ENCODE assay signal across 1 cellular context in the genomic region with DNA sequence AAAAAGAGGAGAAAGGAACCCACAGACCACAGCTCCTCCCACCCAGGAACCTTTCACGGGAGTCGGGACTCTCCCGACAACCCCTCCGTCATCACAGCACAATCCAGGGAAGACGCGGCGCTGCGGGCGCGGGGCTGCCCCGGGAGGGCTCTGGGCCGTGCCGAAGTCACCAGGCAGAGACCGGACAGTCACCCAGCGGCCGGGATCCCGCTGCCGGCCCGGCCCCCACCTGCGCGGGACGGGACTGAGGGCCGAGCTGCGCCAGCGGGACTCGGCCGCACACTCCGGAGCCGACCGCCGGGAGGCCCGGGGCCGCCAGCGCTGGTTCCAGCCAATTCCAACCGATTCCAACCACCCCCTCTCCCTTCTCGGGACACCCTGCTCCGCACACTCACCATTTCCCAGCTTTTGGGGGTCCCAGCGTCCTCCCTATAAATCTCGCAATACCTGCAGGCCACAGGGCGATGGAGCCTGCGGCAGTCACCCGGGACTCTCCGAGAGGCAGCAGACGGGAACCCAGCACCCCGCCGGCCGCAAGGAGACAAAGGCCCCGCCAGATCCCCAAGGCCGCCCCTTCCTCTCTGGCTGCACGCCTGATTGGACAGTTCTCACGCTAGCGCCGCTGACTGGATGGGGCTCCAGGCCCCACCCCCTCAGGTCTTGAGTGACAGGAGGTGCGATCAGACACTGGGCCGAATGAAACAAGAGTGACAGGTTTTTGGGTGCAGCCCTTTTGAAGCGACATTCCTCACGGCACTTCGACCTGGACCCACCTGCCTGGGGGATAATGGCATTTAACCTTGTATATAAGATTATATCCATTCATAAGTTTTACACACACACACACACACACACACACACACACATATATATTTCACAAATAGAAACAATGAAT.
A peak's percentile ranks its signal among the peaks of the same experiment; 100 is the strongest.
TF ChIP-seq lines count a peak whose summit lies in the region.

A gene (minus strand): TSS at position 547 of the 895 bp plus-strand sequence. CDS start 149 bp downstream, at position 398.

TF ChIP-seq in K562, 482 proteins besides CTCF, POLR2A, EP300 and RAD21 (continued from another document and continues in another):
- TF ChIP-seq, protein P1, sequence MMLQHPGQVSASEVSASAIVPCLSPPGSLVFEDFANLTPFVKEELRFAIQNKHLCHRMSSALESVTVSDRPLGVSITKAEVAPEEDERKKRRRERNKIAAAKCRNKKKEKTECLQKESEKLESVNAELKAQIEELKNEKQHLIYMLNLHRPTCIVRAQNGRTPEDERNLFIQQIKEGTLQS (IDR thresholded peaks at IDR 0.05): no peak
- TF ChIP-seq, protein P1 (CRISPR knock-in tag; conservative IDR thresholded peaks at IDR 0.05): no peak
- peak; percentile 51 for TF ChIP-seq CCNT2 (IDR thresholded peaks at IDR 0.05; ENCODE audit: borderline replicate concordance, extremely low read depth, insufficient read length, low read depth, low read length)
- TF ChIP-seq YY1 (IDR thresholded peaks at IDR 0.05; ENCODE audit: borderline replicate concordance in 1 of 3, control insufficient read depth in 1 of 3, extremely low read depth in 1 of 3, insufficient read depth in 3 of 3, insufficient read length in 1 of 3, insufficient replicate concordance in 2 of 3, low read depth in 1 of 3, low read length in 2 of 3): peak in 1 of 3 experiments; percentile 31
- TF ChIP-seq ATF7 (IDR thresholded peaks at IDR 0.05): peak; percentile 54
- TF ChIP-seq ZNF354B (CRISPR knock-in tag; IDR thresholded peaks at IDR 0.05): no peak
- peak; percentile 92 for TF ChIP-seq SRSF1 (IDR thresholded peaks at IDR 0.05; ENCODE audit: low read depth, low read length)
- TF ChIP-seq SRSF7 (optimal IDR thresholded peaks at IDR 0.05; ENCODE audit: low read depth, low read length): no peak
- TF ChIP-seq, protein P2, sequence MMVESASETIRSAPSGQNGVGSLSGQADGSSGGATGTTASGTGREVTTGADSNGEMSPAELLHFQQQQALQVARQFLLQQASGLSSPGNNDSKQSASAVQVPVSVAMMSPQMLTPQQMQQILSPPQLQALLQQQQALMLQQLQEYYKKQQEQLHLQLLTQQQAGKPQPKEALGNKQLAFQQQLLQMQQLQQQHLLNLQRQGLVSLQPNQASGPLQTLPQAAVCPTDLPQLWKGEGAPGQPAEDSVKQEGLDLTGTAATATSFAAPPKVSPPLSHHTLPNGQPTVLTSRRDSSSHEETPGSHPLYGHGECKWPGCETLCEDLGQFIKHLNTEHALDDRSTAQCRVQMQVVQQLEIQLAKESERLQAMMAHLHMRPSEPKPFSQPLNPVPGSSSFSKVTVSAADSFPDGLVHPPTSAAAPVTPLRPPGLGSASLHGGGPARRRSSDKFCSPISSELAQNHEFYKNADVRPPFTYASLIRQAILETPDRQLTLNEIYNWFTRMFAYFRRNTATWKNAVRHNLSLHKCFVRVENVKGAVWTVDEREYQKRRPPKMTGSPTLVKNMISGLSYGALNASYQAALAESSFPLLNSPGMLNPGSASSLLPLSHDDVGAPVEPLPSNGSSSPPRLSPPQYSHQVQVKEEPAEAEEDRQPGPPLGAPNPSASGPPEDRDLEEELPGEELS (CRISPR knock-in tag; IDR thresholded peaks at IDR 0.05; ENCODE audit: borderline replicate concordance): 0 out of 2 replicates have a peak, but pooled peaks have one; percentile 18
- TF ChIP-seq CBX3 (IDR thresholded peaks at IDR 0.05; ENCODE audit: borderline replicate concordance in 1 of 2, low read length in 2 of 2): 0 out of 3 replicates have a peak, but pooled peaks of 1 of the 2 experiments have one; percentile 46
- TF ChIP-seq HIVEP1 (CRISPR knock-in tag; IDR thresholded peaks at IDR 0.05): no peak
- TF ChIP-seq, protein P3, sequence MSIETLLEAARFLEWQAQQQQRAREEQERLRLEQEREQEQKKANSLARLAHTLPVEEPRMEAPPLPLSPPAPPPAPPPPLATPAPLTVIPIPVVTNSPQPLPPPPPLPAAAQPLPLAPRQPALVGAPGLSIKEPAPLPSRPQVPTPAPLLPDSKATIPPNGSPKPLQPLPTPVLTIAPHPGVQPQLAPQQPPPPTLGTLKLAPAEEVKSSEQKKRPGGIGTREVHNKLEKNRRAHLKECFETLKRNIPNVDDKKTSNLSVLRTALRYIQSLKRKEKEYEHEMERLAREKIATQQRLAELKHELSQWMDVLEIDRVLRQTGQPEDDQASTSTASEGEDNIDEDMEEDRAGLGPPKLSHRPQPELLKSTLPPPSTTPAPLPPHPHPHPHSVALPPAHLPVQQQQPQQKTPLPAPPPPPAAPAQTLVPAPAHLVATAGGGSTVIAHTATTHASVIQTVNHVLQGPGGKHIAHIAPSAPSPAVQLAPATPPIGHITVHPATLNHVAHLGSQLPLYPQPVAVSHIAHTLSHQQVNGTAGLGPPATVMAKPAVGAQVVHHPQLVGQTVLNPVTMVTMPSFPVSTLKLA (conservative IDR thresholded peaks at IDR 0.05): peak in 1 of 2 experiments; percentile 37; a peak in 1 of 4 replicates
- TF ChIP-seq, protein P4, sequence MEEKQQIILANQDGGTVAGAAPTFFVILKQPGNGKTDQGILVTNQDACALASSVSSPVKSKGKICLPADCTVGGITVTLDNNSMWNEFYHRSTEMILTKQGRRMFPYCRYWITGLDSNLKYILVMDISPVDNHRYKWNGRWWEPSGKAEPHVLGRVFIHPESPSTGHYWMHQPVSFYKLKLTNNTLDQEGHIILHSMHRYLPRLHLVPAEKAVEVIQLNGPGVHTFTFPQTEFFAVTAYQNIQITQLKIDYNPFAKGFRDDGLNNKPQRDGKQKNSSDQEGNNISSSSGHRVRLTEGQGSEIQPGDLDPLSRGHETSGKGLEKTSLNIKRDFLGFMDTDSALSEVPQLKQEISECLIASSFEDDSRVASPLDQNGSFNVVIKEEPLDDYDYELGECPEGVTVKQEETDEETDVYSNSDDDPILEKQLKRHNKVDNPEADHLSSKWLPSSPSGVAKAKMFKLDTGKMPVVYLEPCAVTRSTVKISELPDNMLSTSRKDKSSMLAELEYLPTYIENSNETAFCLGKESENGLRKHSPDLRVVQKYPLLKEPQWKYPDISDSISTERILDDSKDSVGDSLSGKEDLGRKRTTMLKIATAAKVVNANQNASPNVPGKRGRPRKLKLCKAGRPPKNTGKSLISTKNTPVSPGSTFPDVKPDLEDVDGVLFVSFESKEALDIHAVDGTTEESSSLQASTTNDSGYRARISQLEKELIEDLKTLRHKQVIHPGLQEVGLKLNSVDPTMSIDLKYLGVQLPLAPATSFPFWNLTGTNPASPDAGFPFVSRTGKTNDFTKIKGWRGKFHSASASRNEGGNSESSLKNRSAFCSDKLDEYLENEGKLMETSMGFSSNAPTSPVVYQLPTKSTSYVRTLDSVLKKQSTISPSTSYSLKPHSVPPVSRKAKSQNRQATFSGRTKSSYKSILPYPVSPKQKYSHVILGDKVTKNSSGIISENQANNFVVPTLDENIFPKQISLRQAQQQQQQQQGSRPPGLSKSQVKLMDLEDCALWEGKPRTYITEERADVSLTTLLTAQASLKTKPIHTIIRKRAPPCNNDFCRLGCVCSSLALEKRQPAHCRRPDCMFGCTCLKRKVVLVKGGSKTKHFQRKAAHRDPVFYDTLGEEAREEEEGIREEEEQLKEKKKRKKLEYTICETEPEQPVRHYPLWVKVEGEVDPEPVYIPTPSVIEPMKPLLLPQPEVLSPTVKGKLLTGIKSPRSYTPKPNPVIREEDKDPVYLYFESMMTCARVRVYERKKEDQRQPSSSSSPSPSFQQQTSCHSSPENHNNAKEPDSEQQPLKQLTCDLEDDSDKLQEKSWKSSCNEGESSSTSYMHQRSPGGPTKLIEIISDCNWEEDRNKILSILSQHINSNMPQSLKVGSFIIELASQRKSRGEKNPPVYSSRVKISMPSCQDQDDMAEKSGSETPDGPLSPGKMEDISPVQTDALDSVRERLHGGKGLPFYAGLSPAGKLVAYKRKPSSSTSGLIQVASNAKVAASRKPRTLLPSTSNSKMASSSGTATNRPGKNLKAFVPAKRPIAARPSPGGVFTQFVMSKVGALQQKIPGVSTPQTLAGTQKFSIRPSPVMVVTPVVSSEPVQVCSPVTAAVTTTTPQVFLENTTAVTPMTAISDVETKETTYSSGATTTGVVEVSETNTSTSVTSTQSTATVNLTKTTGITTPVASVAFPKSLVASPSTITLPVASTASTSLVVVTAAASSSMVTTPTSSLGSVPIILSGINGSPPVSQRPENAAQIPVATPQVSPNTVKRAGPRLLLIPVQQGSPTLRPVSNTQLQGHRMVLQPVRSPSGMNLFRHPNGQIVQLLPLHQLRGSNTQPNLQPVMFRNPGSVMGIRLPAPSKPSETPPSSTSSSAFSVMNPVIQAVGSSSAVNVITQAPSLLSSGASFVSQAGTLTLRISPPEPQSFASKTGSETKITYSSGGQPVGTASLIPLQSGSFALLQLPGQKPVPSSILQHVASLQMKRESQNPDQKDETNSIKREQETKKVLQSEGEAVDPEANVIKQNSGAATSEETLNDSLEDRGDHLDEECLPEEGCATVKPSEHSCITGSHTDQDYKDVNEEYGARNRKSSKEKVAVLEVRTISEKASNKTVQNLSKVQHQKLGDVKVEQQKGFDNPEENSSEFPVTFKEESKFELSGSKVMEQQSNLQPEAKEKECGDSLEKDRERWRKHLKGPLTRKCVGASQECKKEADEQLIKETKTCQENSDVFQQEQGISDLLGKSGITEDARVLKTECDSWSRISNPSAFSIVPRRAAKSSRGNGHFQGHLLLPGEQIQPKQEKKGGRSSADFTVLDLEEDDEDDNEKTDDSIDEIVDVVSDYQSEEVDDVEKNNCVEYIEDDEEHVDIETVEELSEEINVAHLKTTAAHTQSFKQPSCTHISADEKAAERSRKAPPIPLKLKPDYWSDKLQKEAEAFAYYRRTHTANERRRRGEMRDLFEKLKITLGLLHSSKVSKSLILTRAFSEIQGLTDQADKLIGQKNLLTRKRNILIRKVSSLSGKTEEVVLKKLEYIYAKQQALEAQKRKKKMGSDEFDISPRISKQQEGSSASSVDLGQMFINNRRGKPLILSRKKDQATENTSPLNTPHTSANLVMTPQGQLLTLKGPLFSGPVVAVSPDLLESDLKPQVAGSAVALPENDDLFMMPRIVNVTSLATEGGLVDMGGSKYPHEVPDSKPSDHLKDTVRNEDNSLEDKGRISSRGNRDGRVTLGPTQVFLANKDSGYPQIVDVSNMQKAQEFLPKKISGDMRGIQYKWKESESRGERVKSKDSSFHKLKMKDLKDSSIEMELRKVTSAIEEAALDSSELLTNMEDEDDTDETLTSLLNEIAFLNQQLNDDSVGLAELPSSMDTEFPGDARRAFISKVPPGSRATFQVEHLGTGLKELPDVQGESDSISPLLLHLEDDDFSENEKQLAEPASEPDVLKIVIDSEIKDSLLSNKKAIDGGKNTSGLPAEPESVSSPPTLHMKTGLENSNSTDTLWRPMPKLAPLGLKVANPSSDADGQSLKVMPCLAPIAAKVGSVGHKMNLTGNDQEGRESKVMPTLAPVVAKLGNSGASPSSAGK (IDR thresholded peaks at IDR 0.05): peak; percentile 48; the same call in 1 of the 2 replicates
- TF ChIP-seq TGIF2 (CRISPR knock-in tag; IDR thresholded peaks at IDR 0.05): no peak
- TF ChIP-seq MAZ (CRISPR knock-in tag; conservative IDR thresholded peaks at IDR 0.05 in 1 of 2, IDR thresholded peaks at IDR 0.05 in 1 of 2): no peak; a peak in 1 of 4 replicates
- TF ChIP-seq HEY1 (CRISPR knock-in tag; IDR thresholded peaks at IDR 0.05; ENCODE audit: borderline replicate concordance): no peak
- 0 out of 2 replicates have a peak, but pooled peaks have one; percentile 39 for TF ChIP-seq CTBP1 (IDR thresholded peaks at IDR 0.05; ENCODE audit: borderline replicate concordance)
- TF ChIP-seq NR3C1 (CRISPR knock-in tag; IDR thresholded peaks at IDR 0.05): 0 out of 2 replicates have a peak, but pooled peaks have one; percentile 67
- TF ChIP-seq PHF8 (IDR thresholded peaks at IDR 0.05; ENCODE audit: borderline replicate concordance, low read length): peak; percentile 82; the same call in 1 of the 2 replicates
- TF ChIP-seq, protein P5, sequence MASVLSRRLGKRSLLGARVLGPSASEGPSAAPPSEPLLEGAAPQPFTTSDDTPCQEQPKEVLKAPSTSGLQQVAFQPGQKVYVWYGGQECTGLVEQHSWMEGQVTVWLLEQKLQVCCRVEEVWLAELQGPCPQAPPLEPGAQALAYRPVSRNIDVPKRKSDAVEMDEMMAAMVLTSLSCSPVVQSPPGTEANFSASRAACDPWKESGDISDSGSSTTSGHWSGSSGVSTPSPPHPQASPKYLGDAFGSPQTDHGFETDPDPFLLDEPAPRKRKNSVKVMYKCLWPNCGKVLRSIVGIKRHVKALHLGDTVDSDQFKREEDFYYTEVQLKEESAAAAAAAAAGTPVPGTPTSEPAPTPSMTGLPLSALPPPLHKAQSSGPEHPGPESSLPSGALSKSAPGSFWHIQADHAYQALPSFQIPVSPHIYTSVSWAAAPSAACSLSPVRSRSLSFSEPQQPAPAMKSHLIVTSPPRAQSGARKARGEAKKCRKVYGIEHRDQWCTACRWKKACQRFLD (CRISPR knock-in tag; IDR thresholded peaks at IDR 0.05): 0 out of 2 replicates have a peak, but pooled peaks have one; percentile 55
- TF ChIP-seq ZC3H11A (IDR thresholded peaks at IDR 0.05; ENCODE audit: low read depth, low read length): no peak
- TF ChIP-seq DMBX1 (CRISPR knock-in tag; IDR thresholded peaks at IDR 0.05; ENCODE audit: borderline replicate concordance): no peak
- no peak for TF ChIP-seq ILF3 (IDR thresholded peaks at IDR 0.05; ENCODE audit: borderline replicate concordance)
- no peak for TF ChIP-seq THRAP3 (IDR thresholded peaks at IDR 0.05; ENCODE audit: borderline replicate concordance)
- TF ChIP-seq MAFF (IDR thresholded peaks at IDR 0.05; ENCODE audit: low read length): no peak
- TF ChIP-seq CC2D1A (IDR thresholded peaks at IDR 0.05): peak; percentile 63
- TF ChIP-seq, protein P6, sequence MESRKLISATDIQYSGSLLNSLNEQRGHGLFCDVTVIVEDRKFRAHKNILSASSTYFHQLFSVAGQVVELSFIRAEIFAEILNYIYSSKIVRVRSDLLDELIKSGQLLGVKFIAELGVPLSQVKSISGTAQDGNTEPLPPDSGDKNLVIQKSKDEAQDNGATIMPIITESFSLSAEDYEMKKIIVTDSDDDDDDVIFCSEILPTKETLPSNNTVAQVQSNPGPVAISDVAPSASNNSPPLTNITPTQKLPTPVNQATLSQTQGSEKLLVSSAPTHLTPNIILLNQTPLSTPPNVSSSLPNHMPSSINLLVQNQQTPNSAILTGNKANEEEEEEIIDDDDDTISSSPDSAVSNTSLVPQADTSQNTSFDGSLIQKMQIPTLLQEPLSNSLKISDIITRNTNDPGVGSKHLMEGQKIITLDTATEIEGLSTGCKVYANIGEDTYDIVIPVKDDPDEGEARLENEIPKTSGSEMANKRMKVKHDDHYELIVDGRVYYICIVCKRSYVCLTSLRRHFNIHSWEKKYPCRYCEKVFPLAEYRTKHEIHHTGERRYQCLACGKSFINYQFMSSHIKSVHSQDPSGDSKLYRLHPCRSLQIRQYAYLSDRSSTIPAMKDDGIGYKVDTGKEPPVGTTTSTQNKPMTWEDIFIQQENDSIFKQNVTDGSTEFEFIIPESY (CRISPR knock-in tag; IDR thresholded peaks at IDR 0.05): peak; percentile 24; the same call in 1 of the 2 replicates
- TF ChIP-seq ERF (CRISPR knock-in tag; IDR thresholded peaks at IDR 0.05): no peak
- TF ChIP-seq SMAD4 (CRISPR knock-in tag; conservative IDR thresholded peaks at IDR 0.05): peak; percentile 76
- TF ChIP-seq, protein P7, sequence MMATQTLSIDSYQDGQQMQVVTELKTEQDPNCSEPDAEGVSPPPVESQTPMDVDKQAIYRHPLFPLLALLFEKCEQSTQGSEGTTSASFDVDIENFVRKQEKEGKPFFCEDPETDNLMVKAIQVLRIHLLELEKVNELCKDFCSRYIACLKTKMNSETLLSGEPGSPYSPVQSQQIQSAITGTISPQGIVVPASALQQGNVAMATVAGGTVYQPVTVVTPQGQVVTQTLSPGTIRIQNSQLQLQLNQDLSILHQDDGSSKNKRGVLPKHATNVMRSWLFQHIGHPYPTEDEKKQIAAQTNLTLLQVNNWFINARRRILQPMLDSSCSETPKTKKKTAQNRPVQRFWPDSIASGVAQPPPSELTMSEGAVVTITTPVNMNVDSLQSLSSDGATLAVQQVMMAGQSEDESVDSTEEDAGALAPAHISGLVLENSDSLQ (IDR thresholded peaks at IDR 0.05): peak; percentile 100
